8 cellular contexts compared by ENCODE assay signal in the genomic region with DNA sequence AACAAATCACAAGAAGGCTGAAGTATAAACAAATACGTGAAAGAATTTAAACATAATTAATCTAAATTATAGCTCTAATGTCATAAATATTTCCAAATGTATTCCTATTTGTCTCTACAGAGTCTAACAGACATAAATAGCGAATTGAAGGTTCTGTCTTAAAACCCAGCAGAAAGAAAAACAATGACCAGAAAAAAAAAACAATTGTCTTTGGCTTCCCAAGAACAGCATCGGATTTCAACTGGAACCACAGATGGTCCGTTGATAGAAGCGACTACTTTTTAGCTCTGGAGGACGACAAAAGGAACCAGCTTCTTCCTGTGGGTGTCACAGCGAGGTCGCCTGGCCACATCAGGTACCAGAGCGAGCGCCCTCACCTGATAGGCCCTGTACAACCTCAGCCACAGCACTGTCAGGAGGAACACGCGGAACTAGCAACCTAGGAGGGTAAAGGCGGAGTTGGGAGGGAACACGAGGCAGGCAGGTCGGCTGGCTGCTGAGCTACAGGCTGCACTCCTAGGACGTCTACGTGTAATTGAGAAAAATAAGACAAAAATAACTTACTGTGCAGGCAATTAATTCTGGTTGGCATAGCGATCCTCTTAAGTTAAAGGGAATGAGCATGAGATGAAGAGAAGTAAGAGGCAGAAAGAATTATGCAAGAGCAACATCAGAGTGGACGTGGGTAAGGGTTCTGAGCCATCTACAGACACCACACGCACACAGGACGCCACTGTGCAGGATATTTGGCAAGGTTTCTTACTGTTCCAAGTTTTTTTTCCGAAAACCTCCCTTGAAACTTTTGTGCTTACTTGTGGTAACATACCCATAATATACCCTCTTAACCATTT. TPM values are rescaled to one million over a fixed set of nuclear protein-coding genes. Genes with fewer than 3 reads are reported as not detected.
A peak's percentile ranks its signal among the peaks of the same experiment; 100 is the strongest.
DNase-seq lines count a peak whose midpoint lies in the region; ATAC-seq, FAIRE-seq and TF ChIP-seq lines count a peak whose summit lies in the region.

No MANE protein-coding gene starts in this region.

- peaks cover 49% of the 10 kb centered on the region for H3K4me1 Mint-ChIP-seq in activated CD8-positive, alpha-beta T cell treated with anti-CD3 and anti-CD28 coated beads, Interleukin-2, amount 10 ng/mL, durations not matched to agents 7 days and 5 days (ENCODE audit: low read depth)

- no peaks in the 10 kb centered on the region for H3K9me3 Mint-ChIP-seq in activated CD8-positive, alpha-beta T cell treated with anti-CD3 and anti-CD28 coated beads, Interleukin-2, amount 10 ng/mL, durations not matched to agents 7 days and 5 days (ENCODE audit: insufficient read depth)

- H3K4me1 ChIP-seq in kidney (ENCODE audit: control insufficient read depth in 1 of 2, insufficient read depth in 1 of 2, low read depth in 1 of 2, low read length in 2 of 2): no peaks in the 10 kb centered on the region
- H3K4me1 ChIP-seq in heart right ventricle: no peaks in the 10 kb centered on the region

- H3K27ac Mint-ChIP-seq in activated CD8-positive, alpha-beta T cell treated with anti-CD3 and anti-CD28 coated beads, Interleukin-2, amount 10 ng/mL, durations not matched to agents 7 days and 5 days: peak overlapping the region; percentile 80

- H3K27me3 Mint-ChIP-seq in activated CD8-positive, alpha-beta T cell treated with anti-CD3 and anti-CD28 coated beads, Interleukin-2, amount 10 ng/mL, durations not matched to agents 7 days and 5 days (ENCODE audit: low read depth): no peaks in the 10 kb centered on the region

- intact Hi-C loops in kidney (cut with DNase I) (no loop called here), heart right ventricle (cut with DNase I) (no loop called here)

- no peaks in the 10 kb centered on the region for H3K27me3 ChIP-seq in heart right ventricle

- no peak overlapping the region for H3K27ac ChIP-seq in kidney (ENCODE audit: low read depth in 2 of 2, low read length in 2 of 2)
- H3K27ac ChIP-seq in heart right ventricle: no peak overlapping the region

- ATAC-seq in activated CD8-positive, alpha-beta T cell treated with anti-CD3 and anti-CD28 coated beads, Interleukin-2, amount 10 ng/mL, durations not matched to agents 7 days and 5 days: peak; percentile 91
- no peak for ATAC-seq in heart right ventricle

- peaks cover 0 to 2% of the 10 kb centered on the region in 2 donors for H3K36me3 ChIP-seq in kidney (ENCODE audit: control insufficient read depth in 1 of 2, insufficient read depth in 2 of 2, low read length in 2 of 2)
- peaks cover 0 to 93% (median 0%) of the 10 kb centered on the region in 9 donors for H3K36me3 ChIP-seq in heart right ventricle

- TF ChIP-seq POLR2A in GM12892 (IDR thresholded peaks at IDR 0.05; ENCODE audit: low read depth, low read length): no peak

- 78 to 83% methylated on average over 22 of the region's 22 CpGs for WGBS in heart right ventricle, 2 donors

- FAIRE-seq in GM12892 (lab: Jason Lieb, UNC) (no peak), kidney (lab: Jason Lieb, UNC) (no peak)

- peak overlapping the region; percentile 1 for H3K4me3 Mint-ChIP-seq in activated CD8-positive, alpha-beta T cell treated with anti-CD3 and anti-CD28 coated beads, Interleukin-2, amount 10 ng/mL, durations not matched to agents 7 days and 5 days

- CTCF ChIA-PET in activated CD8-positive, alpha-beta T cell treated with anti-CD3 and anti-CD28 coated beads, Interleukin-2, amount 10 ng/mL, durations not matched to agents 7 days and 5 days (lab: Charles Lee): interaction anchor here (0.6 to 1.4 kb wide), 14 partner anchors 10 to 745 kb away, joined by 3 to 7 read pairs (median 4); no protein-coding TSS in a partner anchor

- POLR2A ChIA-PET in activated CD8-positive, alpha-beta T cell treated with anti-CD3 and anti-CD28 coated beads, Interleukin-2, amount 10 ng/mL, durations not matched to agents 7 days and 5 days (lab: Charles Lee): interaction anchor here (0.6 to 1.4 kb wide), 6 partner anchors 10 to 226 kb away, joined by 3 to 6 read pairs (median 3); a partner anchor contains a TSS

- no peak for TF ChIP-seq CTCF in kidney (IDR thresholded peaks at IDR 0.05; ENCODE audit: borderline replicate concordance, extremely low read depth, insufficient read depth)
- no peak for TF ChIP-seq CTCF in heart right ventricle (IDR thresholded peaks at IDR 0.05)

- H3K9me3 ChIP-seq in kidney (ENCODE audit: control insufficient read depth in 1 of 2, low read length in 2 of 2): no peaks in the 10 kb centered on the region
- H3K9me3 ChIP-seq in heart right ventricle: no peaks in the 10 kb centered on the region

- H3K9ac ChIP-seq in kidney (ENCODE audit: low read length in 2 of 2): no peak overlapping the region

- H3K36me3 Mint-ChIP-seq in activated CD8-positive, alpha-beta T cell treated with anti-CD3 and anti-CD28 coated beads, Interleukin-2, amount 10 ng/mL, durations not matched to agents 7 days and 5 days (ENCODE audit: low read depth): peaks cover 4% of the 10 kb centered on the region

- H3K4me3 ChIP-seq in kidney (ENCODE audit: low read length in 2 of 2): no peak overlapping the region
- H3K4me3 ChIP-seq in heart right ventricle: no peak overlapping the region

- peak; percentile 62 for DNase-seq in KG1 (lab: John Stamatoyannopoulos, UW)
- DNase-seq in activated CD8-positive, alpha-beta T cell treated with anti-CD3 and anti-CD28 coated beads, Interleukin-2, amount 10 ng/mL, durations not matched to agents 7 days and 5 days: peak; percentile 83
- DNase-seq in fibroblast of peridontal ligament (ENCODE audit: extremely low read depth): peak; percentile 59
- DNase-seq in stimulated activated CD8-positive, alpha-beta memory T cell treated with anti-CD3 and anti-CD28 coated beads, Interleukin-4, amount 100 ng/mL, for 48 hours: peak; percentile 59
- DNase-seq in GM12892 (ENCODE audit: insufficient read length): no peak
- no peak for DNase-seq in kidney
- no peak for DNase-seq in heart right ventricle
- DNase-seq in NCI-H524 treated with DMSO at 0.1 percent for 48 hours (lab: John Stamatoyannopoulos, UW): no peak

RNA-seq across cellular contexts. Expression of a gene that starts 16.7 kb away (rescaled TPM):
- total RNA-seq in activated CD8-positive, alpha-beta T cell treated with anti-CD3 and anti-CD28 coated beads, Interleukin-2, amount 10 ng/mL, durations not matched to agents 7 days and 5 days: 1 to 10 TPM; 8.5 to 9.6 TPM
- 5.4 TPM for polyA plus RNA-seq in GM12892 (2012; ENCODE audit: missing spikeins)
- total RNA-seq in kidney (8.4 TPM), heart right ventricle (1 to 10 TPM; 2.0 to 5.8 (median 3.2) TPM)
- polyA plus RNA-seq in kidney (ENCODE audit: insufficient read depth, low read depth, low replicate concordance) (1.3 TPM), heart right ventricle (1 to 10 TPM; 1.0 to 4.1 TPM)

RNA-seq across cellular contexts. Expression of a gene that starts 58.0 kb away (rescaled TPM):
- total RNA-seq in activated CD8-positive, alpha-beta T cell treated with anti-CD3 and anti-CD28 coated beads, Interleukin-2, amount 10 ng/mL, durations not matched to agents 7 days and 5 days: 1 to 10 TPM; 5.5 to 5.6 TPM
- 12.8 TPM for polyA plus RNA-seq in GM12892 (2012; ENCODE audit: missing spikeins)
- total RNA-seq in kidney (25.6 TPM), heart right ventricle (10 to 100 TPM in 1 of 10 donors, 1 to 10 TPM in 9; 4.5 to 11.1 (median 6.9) TPM)
- polyA plus RNA-seq in kidney (ENCODE audit: insufficient read depth, low read depth, low replicate concordance) (7.6 TPM), heart right ventricle (1 to 10 TPM; 5.2 to 6.1 TPM)

Comparison
In these comparisons a context has a peak if more than half of its experiments do, and no peak if none do; other contexts are left out.
1. DNase-seq: peak in KG1 (single experiment), activated CD8-positive, alpha-beta T cell treated with anti-CD3 and anti-CD28 coated beads, Interleukin-2, amount 10 ng/mL, durations not matched to agents 7 days and 5 days (single experiment), fibroblast of peridontal ligament (single experiment) and stimulated activated CD8-positive, alpha-beta memory T cell treated with anti-CD3 and anti-CD28 coated beads, Interleukin-4, amount 100 ng/mL, for 48 hours (single experiment); none in GM12892 (single experiment), kidney (single experiment), heart right ventricle (0 of 2) and NCI-H524 treated with DMSO at 0.1 percent for 48 hours (single experiment).